ENCODE assay signal across 9 cellular contexts in genomic region chr12:52690351-52691075, GRCh38. TPM values are rescaled to one million over a fixed set of nuclear protein-coding genes. Genes with fewer than 3 reads are reported as not detected.
DNase-seq lines count a peak whose midpoint lies in the region; ATAC-seq, FAIRE-seq and TF ChIP-seq lines count a peak whose summit lies in the region.
"Had no signal": no experiment of that assay in that cellular context is flagged by ENCODE, and none has a peak within 500 bp of the region (broad histone marks: within the 10 kb centered on the region; RNA-seq: fewer than 3 reads in every experiment).

No MANE protein-coding gene starts in this region.

- H3K27ac ChIP-seq in keratinocyte (ENCODE audit: control insufficient read depth, insufficient read depth, low read length), result no peak overlapping the region
- H3K27ac ChIP-seq in stomach, result no peak overlapping the region

- TF ChIP-seq CTCF in keratinocyte (optimal IDR thresholded peaks at IDR 0.05 in 1 of 3, IDR thresholded peaks at IDR 0.05 in 1 of 3, conservative IDR thresholded peaks at IDR 0.05 in 1 of 3; ENCODE audit: extremely low read depth in 1 of 3, insufficient read depth in 2 of 3, low read length in 3 of 3) (no peak), stomach (IDR thresholded peaks at IDR 0.05) (no peak)

- no peak for DNase-seq in activated CD4-positive, alpha-beta T cell treated with anti-CD3 and anti-CD28 coated beads, Interleukin-2, amount 10 ng/mL, durations not matched to agents 7 days and 5 days
- no peak for DNase-seq in activated CD4-positive, alpha-beta T cell treated with anti-CD3 and anti-CD28 coated beads for 4 hours
- DNase-seq in activated T-helper 1 cell treated with anti-CD3 and anti-CD28 coated beads, Interleukin-12 subunit alpha, Interleukin-12 subunit beta, Interleukin-2, Interleukin-4 antibody, amounts not matched to agents 30 ng/mL and 10 ng/mL and 1 ng/mL, durations not matched to agents 14 hours and 24 hours and 36 hours (ENCODE audit: low spot score), result no peak
- no peak for DNase-seq in keratinocyte (ENCODE audit: low read depth, low spot score)
- no peak for DNase-seq in stomach
- no peak for DNase-seq in NCI-H69 (lab: John Stamatoyannopoulos, UW)
- DNase-seq in C1 segment of cervical spinal cord (lab: John Stamatoyannopoulos, UW), result no peak

- H3K27ac Mint-ChIP-seq in activated CD4-positive, alpha-beta T cell treated with anti-CD3 and anti-CD28 coated beads, Interleukin-2, amount 10 ng/mL, durations not matched to agents 7 days and 5 days, result no peak overlapping the region
- no peak overlapping the region for H3K27ac Mint-ChIP-seq in activated T-helper 1 cell treated with anti-CD3 and anti-CD28 coated beads, Interleukin-12 subunit alpha, Interleukin-12 subunit beta, Interleukin-2, Interleukin-4 antibody, amounts not matched to agents 30 ng/mL and 10 ng/mL and 1 ng/mL, durations not matched to agents 14 hours and 24 hours and 36 hours

- CTCF ChIA-PET in activated CD4-positive, alpha-beta T cell treated with anti-CD3 and anti-CD28 coated beads, Interleukin-2, amount 10 ng/mL, durations not matched to agents 7 days and 5 days (lab: Charles Lee), result interaction anchor here (0.6 kb wide), 1 partner anchor 817 kb away, joined by 3 read pairs; no protein-coding TSS in a partner anchor

- H3K36me3 Mint-ChIP-seq in activated CD4-positive, alpha-beta T cell treated with anti-CD3 and anti-CD28 coated beads, Interleukin-2, amount 10 ng/mL, durations not matched to agents 7 days and 5 days (ENCODE audit: low read depth), result no peaks in the 10 kb centered on the region
- H3K36me3 Mint-ChIP-seq in activated T-helper 1 cell treated with anti-CD3 and anti-CD28 coated beads, Interleukin-12 subunit alpha, Interleukin-12 subunit beta, Interleukin-2, Interleukin-4 antibody, amounts not matched to agents 30 ng/mL and 10 ng/mL and 1 ng/mL, durations not matched to agents 14 hours and 24 hours and 36 hours (ENCODE audit: low read depth), result no peaks in the 10 kb centered on the region

- H3K9me3 ChIP-seq in keratinocyte (ENCODE audit: control insufficient read depth, low read depth, low read length) (no peaks in the 10 kb centered on the region), stomach (no peaks in the 10 kb centered on the region)

- peak overlapping the region; percentile 41 for H3K4me2 ChIP-seq in keratinocyte (ENCODE audit: control insufficient read depth, extremely low read depth, insufficient read depth, low read depth, low read length)

- no peaks in the 10 kb centered on the region for H3K36me3 ChIP-seq in keratinocyte (ENCODE audit: control insufficient read depth in 2 of 2, extremely low read depth in 1 of 2, insufficient read depth in 2 of 2, low read length in 2 of 2)
- H3K36me3 ChIP-seq in stomach, result no peaks in the 10 kb centered on the region

- no peaks in the 10 kb centered on the region for H4K20me1 ChIP-seq in keratinocyte (ENCODE audit: control insufficient read depth, extremely low read depth, insufficient read depth, low read length)

- H3K4me3 ChIP-seq in keratinocyte (ENCODE audit: control insufficient read depth in 2 of 3, extremely low read depth in 1 of 3, insufficient read depth in 2 of 3, low read depth in 1 of 3, low read length in 3 of 3) (no peak overlapping the region), stomach (peak overlapping the region; percentile 31 to 48 (median 37))

- ATAC-seq in HG02970 (IDR thresholded peaks at IDR 0.05; ENCODE audit: low FRiP score, unreplicated experiment), result no peak

- H3K9me1 ChIP-seq in keratinocyte (ENCODE audit: control insufficient read depth, extremely low read depth, insufficient read depth, low read length), result no peaks in the 10 kb centered on the region

- no peaks in the 10 kb centered on the region for H3K9me3 Mint-ChIP-seq in activated CD4-positive, alpha-beta T cell treated with anti-CD3 and anti-CD28 coated beads, Interleukin-2, amount 10 ng/mL, durations not matched to agents 7 days and 5 days
- H3K9me3 Mint-ChIP-seq in activated T-helper 1 cell treated with anti-CD3 and anti-CD28 coated beads, Interleukin-12 subunit alpha, Interleukin-12 subunit beta, Interleukin-2, Interleukin-4 antibody, amounts not matched to agents 30 ng/mL and 10 ng/mL and 1 ng/mL, durations not matched to agents 14 hours and 24 hours and 36 hours, result no peaks in the 10 kb centered on the region

- H2AFZ ChIP-seq in keratinocyte (ENCODE audit: control insufficient read depth, low read length), result peak overlapping the region; percentile 40

- H3K79me2 ChIP-seq in keratinocyte (ENCODE audit: control insufficient read depth, insufficient read depth, low read length), result no peaks in the 10 kb centered on the region

- peak overlapping the region; percentile 9 for H3K9ac ChIP-seq in keratinocyte (ENCODE audit: control insufficient read depth, extremely low read depth, insufficient read depth, low read length)

- intact Hi-C loops in activated T-helper 1 cell treated with anti-CD3 and anti-CD28 coated beads, Interleukin-12 subunit alpha, Interleukin-12 subunit beta, Interleukin-2, Interleukin-4 antibody, amounts not matched to agents 30 ng/mL and 10 ng/mL and 1 ng/mL, durations not matched to agents 14 hours and 24 hours and 36 hours (cut with micrococcal nuclease), result loop anchor here (5.0 kb wide), 1 partner anchor 108 kb away; no protein-coding TSS in a partner anchor
- intact Hi-C loops in stomach (cut with DNase I; ENCODE audit: low total_unique reads), result no loop called here

- no peak for TF ChIP-seq EP300 in stomach (IDR thresholded peaks at IDR 0.05)

- peak overlapping the region; percentile 78 for H3K4me3 Mint-ChIP-seq in activated CD4-positive, alpha-beta T cell treated with anti-CD3 and anti-CD28 coated beads, Interleukin-2, amount 10 ng/mL, durations not matched to agents 7 days and 5 days
- peak overlapping the region; percentile 58 for H3K4me3 Mint-ChIP-seq in activated T-helper 1 cell treated with anti-CD3 and anti-CD28 coated beads, Interleukin-12 subunit alpha, Interleukin-12 subunit beta, Interleukin-2, Interleukin-4 antibody, amounts not matched to agents 30 ng/mL and 10 ng/mL and 1 ng/mL, durations not matched to agents 14 hours and 24 hours and 36 hours

- TF ChIP-seq POLR2A in stomach (IDR thresholded peaks at IDR 0.05), result no peak

- POLR2A ChIA-PET in activated CD4-positive, alpha-beta T cell treated with anti-CD3 and anti-CD28 coated beads, Interleukin-2, amount 10 ng/mL, durations not matched to agents 7 days and 5 days (lab: Charles Lee), result no interaction called here

- peaks cover 53% of the 10 kb centered on the region for H3K27me3 Mint-ChIP-seq in activated CD4-positive, alpha-beta T cell treated with anti-CD3 and anti-CD28 coated beads, Interleukin-2, amount 10 ng/mL, durations not matched to agents 7 days and 5 days
- peaks cover 55% of the 10 kb centered on the region for H3K27me3 Mint-ChIP-seq in activated T-helper 1 cell treated with anti-CD3 and anti-CD28 coated beads, Interleukin-12 subunit alpha, Interleukin-12 subunit beta, Interleukin-2, Interleukin-4 antibody, amounts not matched to agents 30 ng/mL and 10 ng/mL and 1 ng/mL, durations not matched to agents 14 hours and 24 hours and 36 hours (ENCODE audit: insufficient read depth)

- H3K4me1 ChIP-seq in keratinocyte (ENCODE audit: control insufficient read depth, extremely low read depth, insufficient read depth, low read length) (peaks cover 15% of the 10 kb centered on the region), stomach (peaks cover 7 to 19% (median 14%) of the 10 kb centered on the region in 4 donors)

- no peak for FAIRE-seq in keratinocyte (lab: Jason Lieb, UNC)

- H3K27me3 ChIP-seq in keratinocyte (ENCODE audit: control insufficient read depth, extremely low read depth, insufficient read depth, low read length) (peaks cover 35% of the 10 kb centered on the region), stomach (peaks cover 0 to 88% (median 63%) of the 10 kb centered on the region in 3 donors)

- dilution Hi-C loops in keratinocyte (cut with MboI; ENCODE audit: extremely low pct_ligation_motif_present, low sequenced_read_pairs), result no loop called here

- H3K4me1 Mint-ChIP-seq in activated CD4-positive, alpha-beta T cell treated with anti-CD3 and anti-CD28 coated beads, Interleukin-2, amount 10 ng/mL, durations not matched to agents 7 days and 5 days, result peaks cover 39% of the 10 kb centered on the region
- peaks cover 14% of the 10 kb centered on the region for H3K4me1 Mint-ChIP-seq in activated T-helper 1 cell treated with anti-CD3 and anti-CD28 coated beads, Interleukin-12 subunit alpha, Interleukin-12 subunit beta, Interleukin-2, Interleukin-4 antibody, amounts not matched to agents 30 ng/mL and 10 ng/mL and 1 ng/mL, durations not matched to agents 14 hours and 24 hours and 36 hours (ENCODE audit: low read depth)

- WGBS in stomach, 5 donors, result 55 to 63% (median 58%) methylated on average over 7 to 8 of the region's 8 CpGs

RNA-seq across cellular contexts. Expression of gene KRT1, which starts 10.3 kb away (rescaled TPM):
- total RNA-seq in activated CD4-positive, alpha-beta T cell treated with anti-CD3 and anti-CD28 coated beads, Interleukin-2, amount 10 ng/mL, durations not matched to agents 7 days and 5 days, result under 1 TPM; 0.33 to 0.60 TPM
- not detected in 2 replicates for total RNA-seq in activated T-helper 1 cell treated with anti-CD3 and anti-CD28 coated beads, Interleukin-12 subunit alpha, Interleukin-12 subunit beta, Interleukin-2, Interleukin-4 antibody, amounts not matched to agents 30 ng/mL and 10 ng/mL and 1 ng/mL, durations not matched to agents 14 hours and 24 hours and 36 hours
- 26.9 to 93.0 TPM (median 92.2 TPM) in 3 replicates for polyA plus RNA-seq in keratinocyte
- polyA plus RNA-seq in keratinocyte (2011; ENCODE audit: low read depth), result 2,556 TPM
- 33.7 and 55.3 TPM in 2 replicates for polyA plus RNA-seq in keratinocyte (2011; cell fraction: cytosol; rRNA removed)
- polyA plus RNA-seq in keratinocyte (2011; cell fraction: nucleus; rRNA removed), result 147 and 179 TPM in 2 replicates
- 31.3 and 1,536 TPM in 2 replicates for polyA plus RNA-seq in keratinocyte (2012; ENCODE audit: low replicate concordance)
- polyA minus RNA-seq in keratinocyte, result 16.4 to 59.4 TPM (median 35.1 TPM) in 3 replicates
- polyA minus RNA-seq in keratinocyte (2011; cell fraction: cytosol; rRNA and poly(A)+ RNA removed), result 14.0 TPM
- 51.3 and 66.5 TPM in 2 replicates for polyA minus RNA-seq in keratinocyte (2011; cell fraction: nucleus; rRNA and poly(A)+ RNA removed)
- 10 to 100 TPM in 1 of 5 donors, 1 to 10 TPM in 1, under 1 TPM in 1, not detected in 2; 0.37 to 27.8 (median 7.6) TPM for total RNA-seq in stomach
- not detected for polyA plus RNA-seq in stomach
- polyA plus RNA-seq: AG04450 had no signal

RNA-seq across cellular contexts. Expression of gene KRT77, which starts 12.8 kb away (rescaled TPM):
- not detected for total RNA-seq in activated CD4-positive, alpha-beta T cell treated with anti-CD3 and anti-CD28 coated beads, Interleukin-2, amount 10 ng/mL, durations not matched to agents 7 days and 5 days
- not detected in 2 replicates for total RNA-seq in activated T-helper 1 cell treated with anti-CD3 and anti-CD28 coated beads, Interleukin-12 subunit alpha, Interleukin-12 subunit beta, Interleukin-2, Interleukin-4 antibody, amounts not matched to agents 30 ng/mL and 10 ng/mL and 1 ng/mL, durations not matched to agents 14 hours and 24 hours and 36 hours
- polyA plus RNA-seq in keratinocyte, result 0.54 to 4.6 TPM (median 1.3 TPM) in 3 replicates
- polyA plus RNA-seq in keratinocyte (2011; ENCODE audit: low read depth), result 116 TPM
- polyA plus RNA-seq in keratinocyte (2011; cell fraction: cytosol; rRNA removed), result 0.65 and 1.5 TPM in 2 replicates
- 6.0 and 7.4 TPM in 2 replicates for polyA plus RNA-seq in keratinocyte (2011; cell fraction: nucleus; rRNA removed)
- polyA plus RNA-seq in keratinocyte (2012; ENCODE audit: low replicate concordance), result 0.68 and 82.1 TPM in 2 replicates
- 0.52 to 2.0 TPM (median 1.1 TPM) in 3 replicates for polyA minus RNA-seq in keratinocyte
- 0.58 TPM for polyA minus RNA-seq in keratinocyte (2011; cell fraction: cytosol; rRNA and poly(A)+ RNA removed)
- 1.4 and 2.0 TPM in 2 replicates for polyA minus RNA-seq in keratinocyte (2011; cell fraction: nucleus; rRNA and poly(A)+ RNA removed)
- total RNA-seq in stomach, result not detected
- under 1 TPM in 1 of 3 donors, not detected in 2; 0.03 TPM for polyA plus RNA-seq in stomach
- polyA plus RNA-seq: AG04450 had no signal

RNA-seq across cellular contexts. Expression of gene KRT2, which starts 38.5 kb away (rescaled TPM):
- under 1 TPM; 0.10 TPM for total RNA-seq in activated CD4-positive, alpha-beta T cell treated with anti-CD3 and anti-CD28 coated beads, Interleukin-2, amount 10 ng/mL, durations not matched to agents 7 days and 5 days
- total RNA-seq in activated T-helper 1 cell treated with anti-CD3 and anti-CD28 coated beads, Interleukin-12 subunit alpha, Interleukin-12 subunit beta, Interleukin-2, Interleukin-4 antibody, amounts not matched to agents 30 ng/mL and 10 ng/mL and 1 ng/mL, durations not matched to agents 14 hours and 24 hours and 36 hours, result not detected in 2 replicates
- 0.03 to 0.69 TPM (median 0.48 TPM) in 3 replicates for polyA plus RNA-seq in keratinocyte
- 4.2 TPM for polyA plus RNA-seq in keratinocyte (2011; ENCODE audit: low read depth)
- polyA plus RNA-seq in keratinocyte (2011; cell fraction: cytosol; rRNA removed), result 0.04 and 0.06 TPM in 2 replicates
- polyA plus RNA-seq in keratinocyte (2011; cell fraction: nucleus; rRNA removed), result 0.31 and 0.34 TPM in 2 replicates
- 3.0 TPM in 1 of 2 replicates, not detected in the other for polyA plus RNA-seq in keratinocyte (2012; ENCODE audit: low replicate concordance)
- 0.10 to 0.40 TPM in 2 of 3 replicates, not detected in the other for polyA minus RNA-seq in keratinocyte
- not detected for polyA minus RNA-seq in keratinocyte (2011; cell fraction: cytosol; rRNA and poly(A)+ RNA removed)
- 0.42 TPM in 1 of 2 replicates, not detected in the other for polyA minus RNA-seq in keratinocyte (2011; cell fraction: nucleus; rRNA and poly(A)+ RNA removed)
- total RNA-seq in stomach, result not detected
- polyA plus RNA-seq in stomach, result not detected
- polyA plus RNA-seq: AG04450 had no signal

Comparison
In these comparisons a context has a peak if more than half of its experiments do, and no peak if none do; other contexts are left out.
1. H3K4me3 ChIP-seq: peak in stomach (4 of 4); none in keratinocyte (0 of 3).